In genomic region chr3:108100906-108101305, GRCh38 we compare ENCODE assay signal across 9 cellular contexts. TPM values are rescaled to one million over a fixed set of nuclear protein-coding genes. Genes with fewer than 3 reads are reported as not detected.
DNase-seq lines count a peak whose midpoint lies in the region; ATAC-seq lines count a peak whose summit lies in the region.
"Had no signal": no experiment of that assay in that cellular context is flagged by ENCODE, and none has a peak within 500 bp of the region (broad histone marks: within the 10 kb centered on the region; RNA-seq: fewer than 3 reads in every experiment).

No MANE protein-coding gene starts in this region.

- H3K4me3 Mint-ChIP-seq in CD4-positive, CD25-positive, alpha-beta regulatory T cell = peak overlapping the region in 3 of 4 donors; percentile 2 to 62 (median 50)
- peak overlapping the region; percentile 41 for H3K4me3 Mint-ChIP-seq in T-helper 2 cell treated with Interferon-gamma antibody and Interleukin-4, amounts not matched to agents 5 μg/mL and 100 μg/mL, for 36 hours

- peak overlapping the region; percentile 68 to 83 (median 78) for H3K27ac Mint-ChIP-seq in CD4-positive, CD25-positive, alpha-beta regulatory T cell
- H3K27ac Mint-ChIP-seq in T-helper 2 cell treated with Interferon-gamma antibody and Interleukin-4, amounts not matched to agents 5 μg/mL and 100 μg/mL, for 36 hours = peak overlapping the region; percentile 64

- H3K4me1 ChIP-seq in CD4-positive, CD25-positive, alpha-beta regulatory T cell (ENCODE audit: control insufficient read depth, insufficient read depth, low read length, poor library complexity, severe bottlenecking) = peaks cover 21% of the 10 kb centered on the region

- H3K9me3 Mint-ChIP-seq in CD4-positive, CD25-positive, alpha-beta regulatory T cell = no peaks in the 10 kb centered on the region
- no peaks in the 10 kb centered on the region for H3K9me3 Mint-ChIP-seq in T-helper 2 cell treated with Interferon-gamma antibody and Interleukin-4, amounts not matched to agents 5 μg/mL and 100 μg/mL, for 36 hours

- H3K27me3 ChIP-seq in CD4-positive, CD25-positive, alpha-beta regulatory T cell (ENCODE audit: control insufficient read depth, insufficient read depth, low read length) = no peaks in the 10 kb centered on the region

- DNase-seq in CD4-positive, CD25-positive, alpha-beta regulatory T cell = peak in 1 of 3 donors; percentile 83
- DNase-seq in T-helper 2 cell treated with Interferon-gamma antibody and Interleukin-4, amounts not matched to agents 5 μg/mL and 100 μg/mL, for 36 hours (ENCODE audit: low spot score) = peak; percentile 54
- no peak for DNase-seq in NCI-H526 treated with DMSO at 0.1 percent for 48 hours (lab: John Stamatoyannopoulos, UW)
- no peak for DNase-seq in kidney glomerular epithelial cell (lab: John Stamatoyannopoulos, UW)
- DNase-seq in iPS-NIHi11 (ENCODE audit: low spot score) = no peak
- no peak for DNase-seq in DMS114 treated with DMSO at 0.1 percent for 48 hours (lab: John Stamatoyannopoulos, UW; ENCODE audit: unreplicated experiment)

- H3K9me3 ChIP-seq in CD4-positive, CD25-positive, alpha-beta regulatory T cell (ENCODE audit: control insufficient read depth in 2 of 2, low read length in 2 of 2) = no peaks in the 10 kb centered on the region

- H3K36me3 Mint-ChIP-seq in CD4-positive, CD25-positive, alpha-beta regulatory T cell = no peaks in the 10 kb centered on the region
- H3K36me3 Mint-ChIP-seq in T-helper 2 cell treated with Interferon-gamma antibody and Interleukin-4, amounts not matched to agents 5 μg/mL and 100 μg/mL, for 36 hours (ENCODE audit: low read depth) = no peaks in the 10 kb centered on the region

- ATAC-seq in CD4-positive, CD25-positive, alpha-beta regulatory T cell (ENCODE audit: low read depth in 2 of 2) = peak; percentile 82 to 90
- ATAC-seq in GM19324 (IDR thresholded peaks at IDR 0.05; ENCODE audit: low FRiP score, unreplicated experiment) = peak; percentile 94
- ATAC-seq in HG03159 (IDR thresholded peaks at IDR 0.05; ENCODE audit: unreplicated experiment) = peak; percentile 92

- peak overlapping the region; percentile 5 for H3K4me3 ChIP-seq in CD4-positive, CD25-positive, alpha-beta regulatory T cell (ENCODE audit: low read depth, low read length)

- H3K4me1 Mint-ChIP-seq in CD4-positive, CD25-positive, alpha-beta regulatory T cell = peaks cover 18 to 52% (median 44%) of the 10 kb centered on the region in 4 donors
- H3K4me1 Mint-ChIP-seq in T-helper 2 cell treated with Interferon-gamma antibody and Interleukin-4, amounts not matched to agents 5 μg/mL and 100 μg/mL, for 36 hours (ENCODE audit: low read depth) = peaks cover 38% of the 10 kb centered on the region

- H3K27ac ChIP-seq in CD4-positive, CD25-positive, alpha-beta regulatory T cell (ENCODE audit: insufficient read depth, low read length, poor library complexity, severe bottlenecking) = no peak overlapping the region
- H3K27ac ChIP-seq: VCaP had no signal

- no peaks in the 10 kb centered on the region for H3K36me3 ChIP-seq in CD4-positive, CD25-positive, alpha-beta regulatory T cell (ENCODE audit: control insufficient read depth, insufficient read depth, low read length)

- no peaks in the 10 kb centered on the region for H3K27me3 Mint-ChIP-seq in CD4-positive, CD25-positive, alpha-beta regulatory T cell
- H3K27me3 Mint-ChIP-seq in T-helper 2 cell treated with Interferon-gamma antibody and Interleukin-4, amounts not matched to agents 5 μg/mL and 100 μg/mL, for 36 hours (ENCODE audit: low read depth) = peaks cover 8% of the 10 kb centered on the region

RNA-seq across cellular contexts. Expression of gene CD47, which starts 10.1 kb away (rescaled TPM):
- 209 TPM for total RNA-seq in CD4-positive, CD25-positive, alpha-beta regulatory T cell
- polyA plus RNA-seq in CD4-positive, CD25-positive, alpha-beta regulatory T cell = 100 to 1,000 TPM; 327 to 424 (median 362) TPM
